In the genomic region with DNA sequence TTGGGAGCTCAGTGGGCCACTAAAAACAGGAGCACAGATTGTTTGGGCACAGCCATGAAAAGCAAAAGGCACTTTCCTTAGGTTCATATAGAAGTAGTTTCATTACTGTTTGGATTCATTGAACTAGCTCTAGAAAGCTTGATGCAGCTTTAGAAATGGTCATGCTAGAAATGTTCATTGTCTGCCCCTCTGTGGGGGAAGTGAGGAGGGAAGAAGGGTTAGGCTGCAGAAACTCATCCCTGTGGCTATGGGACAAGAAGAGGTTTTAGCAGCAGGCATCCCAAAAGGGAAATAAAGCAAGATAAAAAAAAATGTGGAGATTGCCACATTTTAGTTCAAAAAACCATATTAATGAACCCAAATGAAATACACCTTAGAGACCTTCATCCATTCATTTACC, we compare ENCODE assay signal across 18 cellular contexts.
A peak's percentile ranks its signal among the peaks of the same experiment; 100 is the strongest.
DNase-seq lines count a peak whose midpoint lies in the region; ATAC-seq and TF ChIP-seq lines count a peak whose summit lies in the region.
"Had no signal": no experiment of that assay in that cellular context is flagged by ENCODE, and none has a peak within 500 bp of the region (broad histone marks: within the 10 kb centered on the region; RNA-seq: fewer than 3 reads in every experiment).

No MANE protein-coding gene starts in this region.

- BruUV-seq in MCF 10A (replicated peaks; lab: Mats Ljungman, UMichigan), result no TSS peak

- H3K4me1 ChIP-seq in breast epithelium (no peaks in the 10 kb centered on the region), RWPE2 (ENCODE audit: insufficient read depth, poor library complexity, severe bottlenecking) (peaks cover 61% of the 10 kb centered on the region), Karpas-422 (ENCODE audit: low read length) (no peaks in the 10 kb centered on the region), HAP-1 (peaks cover 22% of the 10 kb centered on the region)
- H3K4me1 ChIP-seq: ascending aorta had no signal

- H3K4me2 ChIP-seq in Karpas-422 (ENCODE audit: low read depth, low read length, poor library complexity, severe bottlenecking), result no peak overlapping the region

- TF ChIP-seq CTCF in MCF 10A (IDR thresholded peaks at IDR 0.05; ENCODE audit: unreplicated experiment) (no peak), breast epithelium (IDR thresholded peaks at IDR 0.05) (no peak), RWPE2 (IDR thresholded peaks at IDR 0.05; ENCODE audit: poor library complexity, severe bottlenecking) (no peak), fibroblast of mammary gland (conservative IDR thresholded peaks at IDR 0.05; ENCODE audit: control insufficient read depth, insufficient read depth, low read depth, low read length) (no peak)

- H3K9me3 Mint-ChIP-seq in MCF 10A (ENCODE audit: unreplicated experiment), result no peaks in the 10 kb centered on the region
- H3K9me3 Mint-ChIP-seq: WTC11 had no signal

- no peaks in the 10 kb centered on the region for H3K27me3 Mint-ChIP-seq in MCF 10A (ENCODE audit: insufficient read depth, unreplicated experiment)
- H3K27me3 Mint-ChIP-seq: memory B cell, naive B cell had no signal

- CTCF ChIA-PET in MCF 10A (lab: Yijun Ruan, JAX), result interaction anchor here (0.5 to 1.1 kb wide), 6 partner anchors 9 to 603 kb away, joined by 3 to 4 read pairs (median 3); no protein-coding TSS in a partner anchor

- no peak overlapping the region for H3K27ac ChIP-seq in breast epithelium
- H3K27ac ChIP-seq in RWPE2 (ENCODE audit: poor library complexity, severe bottlenecking), result peak overlapping the region; percentile 87
- H3K27ac ChIP-seq in Karpas-422 (ENCODE audit: low read length), result no peak overlapping the region
- H3K27ac ChIP-seq: ascending aorta had no signal

- H2AFZ ChIP-seq in Karpas-422 (ENCODE audit: low read length), result no peak overlapping the region

- no peak overlapping the region for H3K9ac ChIP-seq in Karpas-422 (ENCODE audit: low read length)

- TF ChIP-seq POLR2A in breast epithelium (IDR thresholded peaks at IDR 0.05), result no peak

- no peak overlapping the region for H3K4me3 ChIP-seq in breast epithelium
- H3K4me3 ChIP-seq in RWPE2 (ENCODE audit: severe bottlenecking), result no peak overlapping the region
- no peak overlapping the region for H3K4me3 ChIP-seq in fibroblast of mammary gland (ENCODE audit: control insufficient read depth, low read depth, low read length)
- no peak overlapping the region for H3K4me3 ChIP-seq in Karpas-422 (ENCODE audit: low read length)
- no peak overlapping the region for H3K4me3 ChIP-seq in HAP-1
- H3K4me3 ChIP-seq: ascending aorta had no signal

- H3K4me1 Mint-ChIP-seq in MCF 10A (ENCODE audit: insufficient read depth, unreplicated experiment), result peaks cover 50% of the 10 kb centered on the region
- H3K4me1 Mint-ChIP-seq: naive B cell had no signal

- H3K79me2 ChIP-seq in Karpas-422 (ENCODE audit: low read length), result no peaks in the 10 kb centered on the region

- H3K27ac Mint-ChIP-seq in MCF 10A (ENCODE audit: low read depth, unreplicated experiment), result peak overlapping the region; percentile 72
- H3K27ac Mint-ChIP-seq: activated naive CD4-positive, alpha-beta T cell treated with anti-CD3 and anti-CD28 coated beads for 36 hours; memory B cell; WTC11 had no signal

- H3K4me3 Mint-ChIP-seq in MCF 10A (ENCODE audit: unreplicated experiment), result no peak overlapping the region
- H3K4me3 Mint-ChIP-seq: activated naive CD4-positive, alpha-beta T cell treated with anti-CD3 and anti-CD28 coated beads for 36 hours; memory B cell; naive B cell; WTC11 had no signal

- H3K9me3 ChIP-seq in breast epithelium, result no peaks in the 10 kb centered on the region
- no peaks in the 10 kb centered on the region for H3K9me3 ChIP-seq in RWPE2 (ENCODE audit: severe bottlenecking)
- H3K9me3 ChIP-seq in Karpas-422 (ENCODE audit: low read length), result no peaks in the 10 kb centered on the region
- no peaks in the 10 kb centered on the region for H3K9me3 ChIP-seq in HAP-1
- H3K9me3 ChIP-seq: ascending aorta had no signal

- no peaks in the 10 kb centered on the region for H3K9me2 ChIP-seq in Karpas-422 (replicated peaks; ENCODE audit: insufficient read depth, low read length)

- POLR2A ChIA-PET in MCF 10A (lab: Yijun Ruan, JAX), result interaction anchor here (0.6 to 1.6 kb wide), 10 partner anchors 9 to 771 kb away, joined by 3 to 6 read pairs (median 3); no protein-coding TSS in a partner anchor

- H4K20me1 ChIP-seq in Karpas-422 (ENCODE audit: insufficient read depth, low read depth, low read length), result no peaks in the 10 kb centered on the region

- intact Hi-C loops in MCF 10A (cut with micrococcal nuclease) (loop anchor here (1.0 to 5.0 kb wide), 4 partner anchors 52 to 360 kb away; partner anchors contain the start of gene PTBP2), breast epithelium (cut with DNase I; ENCODE audit: low total_unique reads) (no loop called here)

- H3K36me3 ChIP-seq in breast epithelium, result no peaks in the 10 kb centered on the region
- no peaks in the 10 kb centered on the region for H3K36me3 ChIP-seq in RWPE2 (ENCODE audit: low read depth)
- no peaks in the 10 kb centered on the region for H3K36me3 ChIP-seq in Karpas-422 (ENCODE audit: insufficient read depth, low read length)
- no peaks in the 10 kb centered on the region for H3K36me3 ChIP-seq in HAP-1 (replicated peaks)
- H3K36me3 ChIP-seq: ascending aorta had no signal

- DNase-seq in MCF 10A (ENCODE audit: unreplicated experiment) (no peak), breast epithelium (ENCODE audit: low spot score in 2 of 2) (no peak), RWPE2 (ENCODE audit: low spot score) (no peak), fibroblast of mammary gland (ENCODE audit: low read depth) (peak; percentile 35), SKM-1 (lab: John Stamatoyannopoulos, UW; ENCODE audit: unreplicated experiment) (no peak), Karpas-422 (no peak), HAP-1 (ENCODE audit: low spot score in 2 of 2) (no peak), NCI-H1417 (lab: John Stamatoyannopoulos, UW) (no peak)
- DNase-seq: activated CD4-positive, alpha-beta T cell treated with anti-CD3 and anti-CD28 coated beads, Interleukin-2, amount 50 U/mL, for 48 hours; C1 segment of cervical spinal cord; naive B cell; NCI-H2081; NCI-H510A; stimulated activated CD4-positive, alpha-beta T cell treated with anti-CD3 and anti-CD28 coated beads, Interleukin-4, amount 100 ng/mL, for 24 hours had no signal

- H3K27me3 ChIP-seq in breast epithelium, result no peaks in the 10 kb centered on the region
- no peaks in the 10 kb centered on the region for H3K27me3 ChIP-seq in RWPE2 (ENCODE audit: insufficient read depth, poor library complexity, severe bottlenecking)
- H3K27me3 ChIP-seq in Karpas-422 (ENCODE audit: low read length), result no peaks in the 10 kb centered on the region
- no peaks in the 10 kb centered on the region for H3K27me3 ChIP-seq in HAP-1 (ENCODE audit: low read depth)
- H3K27me3 ChIP-seq: ascending aorta had no signal

- no peaks in the 10 kb centered on the region for H3K36me3 Mint-ChIP-seq in MCF 10A (ENCODE audit: insufficient read depth, unreplicated experiment)
- H3K36me3 Mint-ChIP-seq: memory B cell, naive B cell, WTC11 had no signal

- no peak for ATAC-seq in RWPE2 (ENCODE audit: low read depth)
- ATAC-seq: WTC11 had no signal

- in situ Hi-C loops in HAP-1 (cut with MboI; ENCODE audit: low sequenced_read_pairs), result no loop called here
